In genomic region chr19:10601999-10602329, GRCh38 we compare ENCODE assay signal across 9 cellular contexts. TPM values are rescaled to one million over a fixed set of nuclear protein-coding genes. Genes with fewer than 3 reads are reported as not detected.
DNase-seq lines count a peak whose midpoint lies in the region; ATAC-seq and TF ChIP-seq lines count a peak whose summit lies in the region.
"Had no signal": no experiment of that assay in that cellular context is flagged by ENCODE, and none has a peak within 500 bp of the region (broad histone marks: within the 10 kb centered on the region; RNA-seq: fewer than 3 reads in every experiment).

No MANE protein-coding gene starts in this region.

- peak overlapping the region; percentile 90 for H3K27ac Mint-ChIP-seq in activated T-cell treated with anti-CD3 and anti-CD28 coated beads, Interleukin-2, amount 50 U/mL, for 24 hours
- H3K27ac Mint-ChIP-seq in activated B cell treated with CpG ODN at 0.5 μM for 24 hours (peak overlapping the region; percentile 71), immature natural killer cell (peak overlapping the region; percentile 64 to 92 (median 88))

- H3K9ac ChIP-seq in stomach smooth muscle (ENCODE audit: low read length in 2 of 2), result no peak overlapping the region

- H3K9me3 ChIP-seq in stomach smooth muscle (ENCODE audit: control insufficient read depth in 2 of 2, low read length in 2 of 2), result no peaks in the 10 kb centered on the region

- H3K27me3 Mint-ChIP-seq in activated T-cell treated with anti-CD3 and anti-CD28 coated beads, Interleukin-2, amount 50 U/mL, for 24 hours, result no peaks in the 10 kb centered on the region
- no peaks in the 10 kb centered on the region for H3K27me3 Mint-ChIP-seq in activated B cell treated with CpG ODN at 0.5 μM for 24 hours
- peaks cover 8 to 20% (median 14%) of the 10 kb centered on the region in 3 donors for H3K27me3 Mint-ChIP-seq in immature natural killer cell (ENCODE audit: low read depth in 3 of 3)

- peaks cover 22% of the 10 kb centered on the region for H3K4me1 Mint-ChIP-seq in activated T-cell treated with anti-CD3 and anti-CD28 coated beads, Interleukin-2, amount 50 U/mL, for 24 hours (ENCODE audit: low read depth)
- H3K4me1 Mint-ChIP-seq in activated B cell treated with CpG ODN at 0.5 μM for 24 hours, result peaks cover 36% of the 10 kb centered on the region
- peaks cover 40 to 45% of the 10 kb centered on the region in 2 donors for H3K4me1 Mint-ChIP-seq in immature natural killer cell

- peaks cover 19% of the 10 kb centered on the region for H3K4me1 ChIP-seq in stomach smooth muscle (ENCODE audit: control insufficient read depth, insufficient read depth, low read length)

- CTCF ChIA-PET in activated B cell treated with CpG ODN at 0.5 μM for 24 hours (lab: Charles Lee), result interaction anchor here (6.0 to 6.6 kb wide), 2 partner anchors 21 to 43 kb away, joined by 40 to 42 read pairs; no protein-coding TSS in a partner anchor

- peaks cover 17% of the 10 kb centered on the region for H3K36me3 Mint-ChIP-seq in activated T-cell treated with anti-CD3 and anti-CD28 coated beads, Interleukin-2, amount 50 U/mL, for 24 hours (ENCODE audit: low read depth)
- H3K36me3 Mint-ChIP-seq in activated B cell treated with CpG ODN at 0.5 μM for 24 hours (ENCODE audit: low read depth), result peaks cover 10% of the 10 kb centered on the region
- H3K36me3 Mint-ChIP-seq in immature natural killer cell, result no peaks in the 10 kb centered on the region

- H3K36me3 ChIP-seq in stomach smooth muscle (ENCODE audit: control insufficient read depth in 2 of 2, insufficient read depth in 2 of 2, low read length in 2 of 2), result no peaks in the 10 kb centered on the region

- DNase-seq in activated T-cell treated with anti-CD3 and anti-CD28 coated beads, Interleukin-2, amount 50 U/mL, for 24 hours, result no peak
- no peak for DNase-seq in activated T-cell treated with anti-CD3 and anti-CD28 coated beads, Interleukin-2, amount 50 U/mL, for 48 hours
- DNase-seq in activated B cell treated with CpG ODN at 0.5 μM for 24 hours, result no peak
- no peak for DNase-seq in immature natural killer cell
- DNase-seq in D341Med (ENCODE audit: low spot score), result no peak

- peak overlapping the region; percentile 43 to 60 for H3K4me3 ChIP-seq in stomach smooth muscle (ENCODE audit: low read length in 2 of 2)

- TF ChIP-seq CTCF in activated B cell treated with CpG ODN at 0.5 μM for 24 hours (IDR thresholded peaks at IDR 0.05), result no peak

- intact Hi-C loops in activated B cell treated with CpG ODN at 0.5 μM for 24 hours (cut with micrococcal nuclease), result loop anchor here (1.0 to 2.0 kb wide), 2 partner anchors 36 to 233 kb away; partner anchors contain the start of gene KRI1

- no peak for ATAC-seq in activated B cell treated with CpG ODN at 0.5 μM for 24 hours (ENCODE audit: low read depth)
- ATAC-seq in HG03108 (IDR thresholded peaks at IDR 0.05; ENCODE audit: unreplicated experiment), result no peak
- no peak for ATAC-seq in HG03095 (IDR thresholded peaks at IDR 0.05; ENCODE audit: unreplicated experiment)

- POLR2A ChIA-PET in activated B cell treated with CpG ODN at 0.5 μM for 24 hours (lab: Charles Lee), result interaction anchor here (0.5 to 5.6 kb wide), 21 partner anchors 8 to 500 kb away, joined by 3 to 45 read pairs (median 6); partner anchors contain the start of genes CARM1, CDKN2D, DNM2 and ICAM1

- H3K27me3 ChIP-seq in stomach smooth muscle (ENCODE audit: control insufficient read depth in 1 of 2, insufficient read depth in 2 of 2, low read length in 2 of 2), result no peaks in the 10 kb centered on the region

- peak overlapping the region; percentile 74 for H3K4me3 Mint-ChIP-seq in activated T-cell treated with anti-CD3 and anti-CD28 coated beads, Interleukin-2, amount 50 U/mL, for 24 hours
- H3K4me3 Mint-ChIP-seq in activated B cell treated with CpG ODN at 0.5 μM for 24 hours (peak overlapping the region; percentile 63), immature natural killer cell (peak overlapping the region; percentile 52 to 84 (median 69))

- no peak overlapping the region for H3K27ac ChIP-seq in stomach smooth muscle (ENCODE audit: low read length)

- no peaks in the 10 kb centered on the region for H3K9me3 Mint-ChIP-seq in activated T-cell treated with anti-CD3 and anti-CD28 coated beads, Interleukin-2, amount 50 U/mL, for 24 hours
- H3K9me3 Mint-ChIP-seq in activated B cell treated with CpG ODN at 0.5 μM for 24 hours, result no peaks in the 10 kb centered on the region
- H3K9me3 Mint-ChIP-seq in immature natural killer cell, result no peaks in the 10 kb centered on the region

RNA-seq across cellular contexts. Expression of gene AP1M2, which starts 14.9 kb away (rescaled TPM):
- total RNA-seq in activated B cell treated with CpG ODN at 0.5 μM for 24 hours, result not detected in 2 replicates
- polyA plus RNA-seq in immature natural killer cell, result 1 to 10 TPM in 1 of 3 donors, not detected in 2; 1.8 TPM
- total RNA-seq: T-helper 2 cell treated with Interferon-gamma antibody and Interleukin-4, amounts not matched to agents 100 ng/mL and 5 ng/mL, for 36 hours had no signal

RNA-seq across cellular contexts. Expression of gene SLC44A2, which starts 23.4 kb away (rescaled TPM):
- total RNA-seq in activated B cell treated with CpG ODN at 0.5 μM for 24 hours, result 195 and 213 TPM in 2 replicates
- 100 to 1,000 TPM; 195 to 449 (median 327) TPM for polyA plus RNA-seq in immature natural killer cell

RNA-seq across cellular contexts. Expression of gene CDKN2D, which starts 33.2 kb away (rescaled TPM):
- total RNA-seq in activated B cell treated with CpG ODN at 0.5 μM for 24 hours, result 10.1 and 10.9 TPM in 2 replicates
- 100 to 1,000 TPM; 253 to 474 (median 308) TPM for polyA plus RNA-seq in immature natural killer cell

RNA-seq across cellular contexts. Expression of gene KRI1, which starts 36.2 kb away (rescaled TPM):
- total RNA-seq in activated B cell treated with CpG ODN at 0.5 μM for 24 hours, result 44.7 and 48.1 TPM in 2 replicates
- polyA plus RNA-seq in immature natural killer cell, result 10 to 100 TPM in 2 of 3 donors, 1 to 10 TPM in 1; 5.7 to 44.4 (median 10.1) TPM

RNA-seq across cellular contexts. Expression of gene ILF3, which starts 52.2 kb away (rescaled TPM):
- 373 and 399 TPM in 2 replicates for total RNA-seq in activated B cell treated with CpG ODN at 0.5 μM for 24 hours
- 100 to 1,000 TPM in 1 of 3 donors, 10 to 100 TPM in 2; 33.7 to 107 (median 52.2) TPM for polyA plus RNA-seq in immature natural killer cell
